Comparison of ENCODE assay signal across 24 cellular contexts in genomic region chr12:82866946-82867345, GRCh38.
DNase-seq lines count a peak whose midpoint lies in the region; ATAC-seq, FAIRE-seq and TF ChIP-seq lines count a peak whose summit lies in the region.
"Had no signal": no experiment of that assay in that cellular context is flagged by ENCODE, and none has a peak within 500 bp of the region (broad histone marks: within the 10 kb centered on the region; RNA-seq: fewer than 3 reads in every experiment).

No MANE protein-coding gene starts in this region.

- TF ChIP-seq CTCF in SK-N-SH (IDR thresholded peaks at IDR 0.05) (no peak), glutamatergic neuron (IDR thresholded peaks at IDR 0.05; ENCODE audit: partially characterized antibody, unreplicated experiment) (no peak), lower leg skin (IDR thresholded peaks at IDR 0.05) (no peak)

- peaks cover 58% of the 10 kb centered on the region for H3K4me1 Mint-ChIP-seq in glutamatergic neuron (ENCODE audit: low read depth, unreplicated experiment)

- POLR2A ChIA-PET in SK-N-SH (lab: Yijun Ruan, JAX): no interaction called here

- H3K9me3 Mint-ChIP-seq in glutamatergic neuron (ENCODE audit: unreplicated experiment): peaks cover 5% of the 10 kb centered on the region

- FAIRE-seq in GM12891 (lab: Jason Lieb, UNC): no peak
- FAIRE-seq: GM12892, HepG2 had no signal

- peak overlapping the region; percentile 29 for H3K27ac Mint-ChIP-seq in glutamatergic neuron (ENCODE audit: unreplicated experiment)

- no peak for TF ChIP-seq RAD21 in SK-N-SH (IDR thresholded peaks at IDR 0.05; ENCODE audit: low read length)

- H3K4me3 ChIP-seq in SK-N-SH (ENCODE audit: low read depth in 2 of 2, low read length in 1 of 2) (no peak overlapping the region), lower leg skin (ENCODE audit: low read depth, poor library complexity, severe bottlenecking) (no peak overlapping the region)
- H3K4me3 ChIP-seq: SJSA1 had no signal

- H4K20me1 ChIP-seq in SK-N-SH (ENCODE audit: insufficient read depth): no peaks in the 10 kb centered on the region

- H3K79me2 ChIP-seq in SK-N-SH (ENCODE audit: insufficient read depth): no peaks in the 10 kb centered on the region

- no peak overlapping the region for H3K4me3 Mint-ChIP-seq in glutamatergic neuron (ENCODE audit: unreplicated experiment)

- H2AFZ ChIP-seq in SK-N-SH (ENCODE audit: low read depth): no peak overlapping the region

- H3K27ac ChIP-seq in SK-N-SH (ENCODE audit: low read depth in 2 of 2, low read length in 1 of 2) (no peak overlapping the region), caudate nucleus (ENCODE audit: low read depth, low read length) (peak overlapping the region; percentile 58), substantia nigra (ENCODE audit: low read depth, low read length, poor library complexity, severe bottlenecking) (peak overlapping the region; percentile 49)
- H3K27ac ChIP-seq: SJSA1 had no signal

- H3K9me3 ChIP-seq in SK-N-SH: no peaks in the 10 kb centered on the region
- H3K9me3 ChIP-seq: SJSA1 had no signal

- no peaks in the 10 kb centered on the region for H3K9me2 ChIP-seq in SK-N-SH

- CTCF ChIA-PET in SK-N-SH (lab: Yijun Ruan, JAX): no interaction called here

- intact Hi-C loops in lower leg skin (cut with DNase I; ENCODE audit: low total_unique reads): no loop called here

- H3K9ac ChIP-seq in SK-N-SH: no peak overlapping the region

- peaks cover 9 to 18% of the 10 kb centered on the region in 2 experiments; a peak in 3 of 4 replicates for H3K4me1 ChIP-seq in SK-N-SH (ENCODE audit: control insufficient read depth in 1 of 2, insufficient read depth in 2 of 2, low read depth in 1 of 2, low read length in 1 of 2)
- H3K4me1 ChIP-seq: SJSA1 had no signal

- TF ChIP-seq EP300 in SK-N-SH (IDR thresholded peaks at IDR 0.05; ENCODE audit: borderline replicate concordance in 1 of 2, low read depth in 1 of 2, low read length in 1 of 2): no peak

- no peaks in the 10 kb centered on the region for H3K36me3 Mint-ChIP-seq in glutamatergic neuron (ENCODE audit: unreplicated experiment)

- TF ChIP-seq POLR2A in lower leg skin (IDR thresholded peaks at IDR 0.05): no peak
- no peak for TF ChIP-seq POLR2A in GM12891 (IDR thresholded peaks at IDR 0.05; ENCODE audit: low read depth, low read length)

- no peak overlapping the region for H3K4me2 ChIP-seq in SK-N-SH

- H3K27me3 Mint-ChIP-seq in glutamatergic neuron (ENCODE audit: unreplicated experiment): peaks cover 2% of the 10 kb centered on the region

- 59% methylated on average over 3 of the region's 3 CpGs for WGBS in SK-N-SH (ENCODE audit: low lambda C conversion rate)
- WGBS in lower leg skin, 2 donors: 76 to 78% methylated on average over 3 of the region's 3 CpGs

- DNase-seq in SK-N-SH (peak; percentile 12), caudate nucleus (lab: John Stamatoyannopoulos, UW) (peak in 1 of 61 donors; percentile 66), glutamatergic neuron (no peak), substantia nigra (lab: John Stamatoyannopoulos, UW) (no peak), lower leg skin (ENCODE audit: low spot score in 2 of 2) (no peak), NCI-H2081 (lab: John Stamatoyannopoulos, UW) (no peak), GM12891 (ENCODE audit: insufficient read length, low spot score) (no peak)
- DNase-seq: 8988T, ACHN, Calu3, DMS53, GDM1, Karpas-422, NCI-H1092, NCI-H1417 treated with DMSO at 0.1 percent for 48 hours, NCI-H187 treated with DMSO at 0.1 percent for 48 hours, NCI-H2107, NCI-H526 treated with DMSO at 0.1 percent for 48 hours, Right ventricle myocardium superior, RPMI8226 had no signal

- H3K36me3 ChIP-seq in SK-N-SH (replicated peaks in 1 of 2; ENCODE audit: control insufficient read depth in 1 of 2, insufficient read depth in 2 of 2, low read length in 1 of 2): no peaks in the 10 kb centered on the region
- H3K36me3 ChIP-seq: SJSA1 had no signal

- no peak for ATAC-seq in SK-N-SH treated with all-trans-retinoic acid at 6 μM for 48 hours
- ATAC-seq: HepG2 had no signal

- H3F3A ChIP-seq in SK-N-SH (replicated peaks; ENCODE audit: insufficient read depth): no peaks in the 10 kb centered on the region

- no peaks in the 10 kb centered on the region for H3K27me3 ChIP-seq in SK-N-SH (ENCODE audit: insufficient read depth)
- H3K27me3 ChIP-seq: SJSA1 had no signal

TF ChIP-seq in SK-N-SH, 30 proteins besides CTCF, POLR2A, EP300 and RAD21:
- TF ChIP-seq POLR2AphosphoS5 (IDR thresholded peaks at IDR 0.05; ENCODE audit: low read depth, low read length) (no peak), NFIC (IDR thresholded peaks at IDR 0.05; ENCODE audit: borderline replicate concordance) (no peak), PBX3 (IDR thresholded peaks at IDR 0.05) (no peak), CHD2 (IDR thresholded peaks at IDR 0.05; ENCODE audit: low read length, partially characterized antibody) (no peak), SMC3 (IDR thresholded peaks at IDR 0.05; ENCODE audit: low read depth, low read length) (no peak), GABPA (IDR thresholded peaks at IDR 0.05; ENCODE audit: low read depth) (no peak), SIN3A (IDR thresholded peaks at IDR 0.05; ENCODE audit: borderline replicate concordance, low read depth, low read length) (no peak)

TF ChIP-seq in SK-N-SH treated with all-trans-retinoic acid at 6 μM for 48 hours, 23 proteins besides CTCF, POLR2A, EP300 and RAD21 (continues in another document):
- no peak for TF ChIP-seq TCF4 (CRISPR knock-in tag; IDR thresholded peaks at IDR 0.05; ENCODE audit: borderline replicate concordance)
- TF ChIP-seq ZFP3 (CRISPR knock-in tag; IDR thresholded peaks at IDR 0.05): no peak
- TF ChIP-seq, protein P1, sequence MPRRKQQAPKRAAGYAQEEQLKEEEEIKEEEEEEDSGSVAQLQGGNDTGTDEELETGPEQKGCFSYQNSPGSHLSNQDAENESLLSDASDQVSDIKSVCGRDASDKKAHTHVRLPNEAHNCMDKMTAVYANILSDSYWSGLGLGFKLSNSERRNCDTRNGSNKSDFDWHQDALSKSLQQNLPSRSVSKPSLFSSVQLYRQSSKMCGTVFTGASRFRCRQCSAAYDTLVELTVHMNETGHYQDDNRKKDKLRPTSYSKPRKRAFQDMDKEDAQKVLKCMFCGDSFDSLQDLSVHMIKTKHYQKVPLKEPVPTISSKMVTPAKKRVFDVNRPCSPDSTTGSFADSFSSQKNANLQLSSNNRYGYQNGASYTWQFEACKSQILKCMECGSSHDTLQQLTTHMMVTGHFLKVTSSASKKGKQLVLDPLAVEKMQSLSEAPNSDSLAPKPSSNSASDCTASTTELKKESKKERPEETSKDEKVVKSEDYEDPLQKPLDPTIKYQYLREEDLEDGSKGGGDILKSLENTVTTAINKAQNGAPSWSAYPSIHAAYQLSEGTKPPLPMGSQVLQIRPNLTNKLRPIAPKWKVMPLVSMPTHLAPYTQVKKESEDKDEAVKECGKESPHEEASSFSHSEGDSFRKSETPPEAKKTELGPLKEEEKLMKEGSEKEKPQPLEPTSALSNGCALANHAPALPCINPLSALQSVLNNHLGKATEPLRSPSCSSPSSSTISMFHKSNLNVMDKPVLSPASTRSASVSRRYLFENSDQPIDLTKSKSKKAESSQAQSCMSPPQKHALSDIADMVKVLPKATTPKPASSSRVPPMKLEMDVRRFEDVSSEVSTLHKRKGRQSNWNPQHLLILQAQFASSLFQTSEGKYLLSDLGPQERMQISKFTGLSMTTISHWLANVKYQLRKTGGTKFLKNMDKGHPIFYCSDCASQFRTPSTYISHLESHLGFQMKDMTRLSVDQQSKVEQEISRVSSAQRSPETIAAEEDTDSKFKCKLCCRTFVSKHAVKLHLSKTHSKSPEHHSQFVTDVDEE (CRISPR knock-in tag; IDR thresholded peaks at IDR 0.05): no peak
- TF ChIP-seq ZFP30 (CRISPR knock-in tag; IDR thresholded peaks at IDR 0.05): no peak
- no peak for TF ChIP-seq SNAI2 (CRISPR knock-in tag; IDR thresholded peaks at IDR 0.05)
- no peak for TF ChIP-seq RARB (CRISPR knock-in tag; IDR thresholded peaks at IDR 0.05)
- no peak for TF ChIP-seq ARNTL (CRISPR knock-in tag; IDR thresholded peaks at IDR 0.05; ENCODE audit: borderline replicate concordance, low read depth)
- TF ChIP-seq TOX (CRISPR knock-in tag; IDR thresholded peaks at IDR 0.05; ENCODE audit: borderline replicate concordance): no peak
- no peak for TF ChIP-seq PPARA (CRISPR knock-in tag; IDR thresholded peaks at IDR 0.05; ENCODE audit: borderline replicate concordance)

TF ChIP-seq in GM12891, 5 proteins besides CTCF, POLR2A, EP300 and RAD21:
- TF ChIP-seq TAF1 (IDR thresholded peaks at IDR 0.05; ENCODE audit: low read depth, low read length) (no peak), PAX5 (IDR thresholded peaks at IDR 0.05; ENCODE audit: insufficient read depth, low read length, severe bottlenecking) (no peak), SPI1 (IDR thresholded peaks at IDR 0.05; ENCODE audit: low read depth, low read length) (no peak), POLR2AphosphoS5 (IDR thresholded peaks at IDR 0.05; ENCODE audit: low read depth, low read length) (no peak), POU2F2 (IDR thresholded peaks at IDR 0.05; ENCODE audit: low read depth, low read length) (no peak)

Comparison
In these comparisons a context has a peak if more than half of its experiments do, and no peak if none do; other contexts are left out.
1. H3K27ac ChIP-seq: peak in caudate nucleus (single experiment) and substantia nigra (single experiment); none in SK-N-SH (0 of 2).